ENCODE assay signal across 13 cellular contexts in the genomic region with DNA sequence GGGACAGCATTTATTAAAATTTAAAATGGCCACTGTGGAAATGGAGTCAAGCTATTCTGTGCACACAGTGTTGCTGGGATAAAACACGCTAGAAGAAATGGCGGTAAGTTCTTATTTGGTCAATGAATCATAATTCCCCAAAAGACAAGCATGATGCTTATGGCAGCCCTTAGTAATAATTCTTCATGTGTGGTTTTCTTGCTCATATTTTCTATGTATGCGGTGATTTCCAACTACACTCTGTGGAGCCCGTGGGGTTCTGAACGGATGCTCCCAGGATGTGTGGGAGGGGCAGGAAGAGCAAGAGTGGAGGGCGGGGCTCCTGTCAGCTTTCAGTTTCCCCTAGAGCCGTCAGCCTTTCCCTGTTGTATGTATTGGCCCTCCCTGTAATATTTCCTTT.
A peak's percentile ranks its signal among the peaks of the same experiment; 100 is the strongest.
DNase-seq lines count a peak whose midpoint lies in the region; ATAC-seq and TF ChIP-seq lines count a peak whose summit lies in the region.
"Had no signal": no experiment of that assay in that cellular context is flagged by ENCODE, and none has a peak within 500 bp of the region (broad histone marks: within the 10 kb centered on the region; RNA-seq: fewer than 3 reads in every experiment).

No MANE protein-coding gene starts in this region.

- H3K4me3 ChIP-seq in GM12864 (ENCODE audit: low read depth, low read length) = peak overlapping the region; percentile 12; the same call in 1 of the 2 replicates
- H3K4me3 ChIP-seq: cardiac muscle cell, pancreas, testis had no signal

- no peak for TF ChIP-seq CTCF in GM12864 (IDR thresholded peaks at IDR 0.05; ENCODE audit: low read depth, low read length, missing control alignments)

- peak; percentile 59 for DNase-seq in GM12864 (ENCODE audit: low read depth)
- DNase-seq in NAMALWA (ENCODE audit: low spot score) = peak; percentile 14
- DNase-seq in iris pigment epithelial cell (ENCODE audit: low read depth) = peak; percentile 18
- no peak for DNase-seq in T-helper 1 cell
- no peak for DNase-seq in glomerular visceral epithelial cell (ENCODE audit: extremely low spot score)
- DNase-seq in DMS53 (lab: John Stamatoyannopoulos, UW) = no peak
- DNase-seq: erythroblast, mesenchymal stem cell, pancreas, testis had no signal

- peak; percentile 76 for ATAC-seq in GM19025 (IDR thresholded peaks at IDR 0.05; ENCODE audit: low read depth, unreplicated experiment)
- ATAC-seq: CD8-positive, alpha-beta T cell had no signal

Comparison
In these comparisons a context has a peak if more than half of its experiments do, and no peak if none do; other contexts are left out.
1. DNase-seq: peak in GM12864 (single experiment), NAMALWA (single experiment) and iris pigment epithelial cell (single experiment); none in T-helper 1 cell (0 of 5), glomerular visceral epithelial cell (single experiment) and DMS53 (single experiment).